In the genomic region with DNA sequence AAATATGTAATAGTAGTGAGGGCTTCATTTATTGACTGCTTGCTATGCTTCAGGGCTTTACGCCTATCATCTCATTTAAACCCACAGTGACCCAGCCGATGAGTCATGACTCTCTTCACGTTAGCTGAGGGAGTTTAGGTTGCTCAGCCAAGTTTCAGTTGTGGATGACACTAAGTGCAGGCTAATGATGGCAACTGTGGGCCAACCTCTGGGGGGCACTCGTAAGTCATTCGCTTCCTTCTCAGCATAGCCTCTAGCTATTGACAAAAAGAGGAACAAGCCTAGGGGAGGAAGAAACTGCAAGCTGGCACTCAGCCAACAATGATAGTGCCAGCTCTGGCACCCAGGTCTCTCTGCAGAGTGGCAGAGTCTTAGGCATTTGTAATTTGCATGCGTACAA, we compare ENCODE assay signal across 8 cellular contexts.
A peak's percentile ranks its signal among the peaks of the same experiment; 100 is the strongest.
DNase-seq lines count a peak whose midpoint lies in the region; ATAC-seq and TF ChIP-seq lines count a peak whose summit lies in the region.

No MANE protein-coding gene starts in this region.

- peak; percentile 82 for ATAC-seq in GM21381 (IDR thresholded peaks at IDR 0.05; ENCODE audit: unreplicated experiment)
- peak; percentile 76 for ATAC-seq in HG03575 (IDR thresholded peaks at IDR 0.05; ENCODE audit: extremely low read depth, insufficient number of reproducible peaks, low FRiP score, unreplicated experiment)
- ATAC-seq in lung (ENCODE audit: insufficient read depth, low FRiP score), result peak; percentile 45
- ATAC-seq in stimulated activated naive CD8-positive, alpha-beta T cell treated with anti-CD3 and anti-CD28 coated beads, Interleukin-15, amount 100 ng/mL, for 72 hours, result peak; percentile 89

- H3K9me3 Mint-ChIP-seq in stimulated activated naive CD8-positive, alpha-beta T cell treated with anti-CD3 and anti-CD28 coated beads, Interleukin-15, amount 100 ng/mL, for 72 hours, result no peaks in the 10 kb centered on the region

- peak overlapping the region in 1 of 2 donors; percentile 88 for H3K27ac Mint-ChIP-seq in stimulated activated naive CD8-positive, alpha-beta T cell treated with anti-CD3 and anti-CD28 coated beads, Interleukin-15, amount 100 ng/mL, for 72 hours

- in situ Hi-C loops in astrocyte of the cerebellum (cut with HindIII; ENCODE audit: low sequenced_read_pairs), result no loop called here

- H3K27me3 ChIP-seq in lung (ENCODE audit: control insufficient read depth, insufficient read depth), result no peaks in the 10 kb centered on the region

- peaks cover 94% of the 10 kb centered on the region for H3K4me1 Mint-ChIP-seq in stimulated activated naive CD8-positive, alpha-beta T cell treated with anti-CD3 and anti-CD28 coated beads, Interleukin-15, amount 100 ng/mL, for 72 hours

- H3K36me3 ChIP-seq in lung (ENCODE audit: control insufficient read depth in 2 of 2, insufficient read depth in 2 of 2, low read length in 2 of 2), result no peaks in the 10 kb centered on the region

- H3K4me3 Mint-ChIP-seq in stimulated activated naive CD8-positive, alpha-beta T cell treated with anti-CD3 and anti-CD28 coated beads, Interleukin-15, amount 100 ng/mL, for 72 hours, result peak overlapping the region; percentile 27 to 50

- peaks cover 5 to 12% of the 10 kb centered on the region in 2 donors for H3K4me1 ChIP-seq in lung (ENCODE audit: control insufficient read depth in 2 of 2, insufficient read depth in 2 of 2, low read length in 2 of 2)

- H3K27ac ChIP-seq in lung (ENCODE audit: low read depth in 1 of 2, low read length in 1 of 2), result no peak overlapping the region

- TF ChIP-seq CTCF in astrocyte of the cerebellum (IDR thresholded peaks at IDR 0.05; ENCODE audit: low read depth, low read length, missing control alignments) (no peak), lung (IDR thresholded peaks at IDR 0.05; ENCODE audit: control extremely low read depth, extremely low read depth) (peak; percentile 24)

- H3K9me3 ChIP-seq in lung (ENCODE audit: control insufficient read depth in 2 of 2, insufficient read depth in 1 of 2, low read length in 1 of 2), result no peaks in the 10 kb centered on the region

- DNase-seq in COLO829 (ENCODE audit: low spot score) (peak; percentile 33), T-helper 22 cell (ENCODE audit: low read depth) (peak; percentile 32), astrocyte of the cerebellum (ENCODE audit: low read depth) (peak; percentile 46), lung (ENCODE audit: low spot score) (peak; percentile 64), GOT3 (lab: John Stamatoyannopoulos, UW) (no peak)
- DNase-seq in stimulated activated naive CD8-positive, alpha-beta T cell treated with anti-CD3 and anti-CD28 coated beads, Interleukin-15, amount 100 ng/mL, for 72 hours, result peak; percentile 73 to 90

- H3K27me3 Mint-ChIP-seq in stimulated activated naive CD8-positive, alpha-beta T cell treated with anti-CD3 and anti-CD28 coated beads, Interleukin-15, amount 100 ng/mL, for 72 hours, result no peaks in the 10 kb centered on the region

- WGBS in lung, 2 donors, result 37 to 65% methylated on average over 6 of the region's 6 CpGs

- H3K4me3 ChIP-seq in astrocyte of the cerebellum (ENCODE audit: low read depth, low read length), result no peak overlapping the region
- H3K4me3 ChIP-seq in lung, result no peak overlapping the region
